24 cellular contexts compared by ENCODE assay signal in genomic region chr6:51266569-51266968, GRCh38.
"Had no signal": no experiment of that assay in that cellular context is flagged by ENCODE, and none has a peak within 500 bp of the region (broad histone marks: within the 10 kb centered on the region; RNA-seq: fewer than 3 reads in every experiment).

No MANE protein-coding gene starts in this region.

- ATAC-seq: activated T-cell treated with anti-CD3 and anti-CD28 coated beads, Interleukin-2, amount 50 U/mL, for 4 hours; K562; Panc1; T-helper 17 cell had no signal

- H3K27me3 ChIP-seq: MG63, SJCRH30 had no signal

- H3K4me3 ChIP-seq: coronary artery, K562, MG63, SJCRH30 had no signal

- H3K27ac ChIP-seq: coronary artery, RWPE1, SJCRH30 had no signal

- H3K9me3 ChIP-seq: MG63, SJCRH30 had no signal

- DNase-seq: activated B cell treated with CpG ODN at 0.5 μM for 24 hours; activated CD4-positive, alpha-beta T cell treated with anti-CD3 and anti-CD28 coated beads for 1 hour; activated CD4-positive, alpha-beta T cell treated with anti-CD3 and anti-CD28 coated beads, Interleukin-2, amount 10 ng/mL, durations not matched to agents 24 days and 14 days; activated CD4-positive, alpha-beta T cell treated with anti-CD3 and anti-CD28 coated beads, Interleukin-2, amount 50 U/mL, for 48 hours; activated CD8-positive, alpha-beta memory T cell treated with anti-CD3 and anti-CD28 coated beads for 24 hours; activated effector memory CD4-positive, alpha-beta T cell treated with anti-CD3 and anti-CD28 coated beads, Interleukin-2, amount 50 U/mL, for 16 hours; activated naive CD4-positive, alpha-beta T cell treated with Interleukin-2 at 50 U/mL for 16 hours; activated naive CD8-positive, alpha-beta T cell treated with anti-CD3 and anti-CD28 coated beads for 36 hours; activated T-cell treated with anti-CD3 and anti-CD28 coated beads, Interleukin-2, amount 50 U/mL, for 4 hours; central memory CD4-positive, alpha-beta T cell; MG63; NCI-H1048; NCI-H1417; NCI-H2029; NCI-H510A treated with DMSO at 0.1 percent for 48 hours; OCI-M1; Right ventricle myocardium superior; SJCRH30; T-helper 17 cell; T-helper 9 cell had no signal

- H3K36me3 ChIP-seq: MG63, SJCRH30 had no signal
